ENCODE assay signal across 13 cellular contexts in genomic region chr7:135234095-135234494, GRCh38. TPM values are rescaled to one million over a fixed set of nuclear protein-coding genes. Genes with fewer than 3 reads are reported as not detected.
"Had no signal": no experiment of that assay in that cellular context is flagged by ENCODE, and none has a peak within 500 bp of the region (broad histone marks: within the 10 kb centered on the region; RNA-seq: fewer than 3 reads in every experiment).

No MANE protein-coding gene starts in this region.

RNA-seq across cellular contexts. Expression of gene STRA8, which starts 0.5 kb away (rescaled TPM):
- total RNA-seq: stomach, subcutaneous adipose tissue, temporal lobe, thoracic aorta, thyroid gland, tibial nerve, transverse colon, upper lobe of left lung, upper lobe of right lung, ureter, urinary bladder, uterus, vagina had no signal
- polyA plus RNA-seq: stomach, urinary bladder had no signal
